ENCODE assay signal across 1 cellular context in genomic region chr17:42422958-42423712, GRCh38.
TF ChIP-seq lines count a peak whose summit lies in the region.

A gene with protein sequence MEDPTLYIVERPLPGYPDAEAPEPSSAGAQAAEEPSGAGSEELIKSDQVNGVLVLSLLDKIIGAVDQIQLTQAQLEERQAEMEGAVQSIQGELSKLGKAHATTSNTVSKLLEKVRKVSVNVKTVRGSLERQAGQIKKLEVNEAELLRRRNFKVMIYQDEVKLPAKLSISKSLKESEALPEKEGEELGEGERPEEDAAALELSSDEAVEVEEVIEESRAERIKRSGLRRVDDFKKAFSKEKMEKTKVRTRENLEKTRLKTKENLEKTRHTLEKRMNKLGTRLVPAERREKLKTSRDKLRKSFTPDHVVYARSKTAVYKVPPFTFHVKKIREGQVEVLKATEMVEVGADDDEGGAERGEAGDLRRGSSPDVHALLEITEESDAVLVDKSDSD (minus strand): TSS chr17:42423256. CDS start chr17:42423097, 159 bp downstream.

TF ChIP-seq in HepG2, 621 proteins besides CTCF, POLR2A, EP300 and RAD21 (continued from another document and continues in another):
- TF ChIP-seq TRAFD1 (CRISPR knock-in tag; IDR thresholded peaks at IDR 0.05; ENCODE audit: borderline replicate concordance), result no peak
- TF ChIP-seq STAT6 (CRISPR knock-in tag; IDR thresholded peaks at IDR 0.05; ENCODE audit: borderline replicate concordance), result peak; percentile 67; the same call in 1 of the 2 replicates
- TF ChIP-seq, protein P1, sequence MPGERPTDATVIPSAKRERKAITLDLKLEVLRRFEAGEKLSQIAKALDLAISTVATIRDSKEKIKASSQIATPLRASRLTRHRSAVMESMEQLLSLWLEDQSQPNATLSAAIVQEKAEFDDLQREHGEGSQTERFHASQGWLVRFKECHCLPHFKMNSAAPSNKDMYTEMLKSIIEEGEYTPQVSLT (CRISPR knock-in tag; IDR thresholded peaks at IDR 0.05; ENCODE audit: borderline replicate concordance, low read depth), result no peak
- no peak for TF ChIP-seq GZF1 (CRISPR knock-in tag; IDR thresholded peaks at IDR 0.05)
- TF ChIP-seq SAP130 (CRISPR knock-in tag; IDR thresholded peaks at IDR 0.05; ENCODE audit: low read depth), result peak; percentile 78
- TF ChIP-seq CREM (IDR thresholded peaks at IDR 0.05), result peak; percentile 26; the same call in 1 of the 2 replicates
- no peak for TF ChIP-seq CREM (CRISPR knock-in tag; IDR thresholded peaks at IDR 0.05)
- no peak for TF ChIP-seq RBM22 (optimal IDR thresholded peaks at IDR 0.05; ENCODE audit: low read length)
- TF ChIP-seq, protein P2, sequence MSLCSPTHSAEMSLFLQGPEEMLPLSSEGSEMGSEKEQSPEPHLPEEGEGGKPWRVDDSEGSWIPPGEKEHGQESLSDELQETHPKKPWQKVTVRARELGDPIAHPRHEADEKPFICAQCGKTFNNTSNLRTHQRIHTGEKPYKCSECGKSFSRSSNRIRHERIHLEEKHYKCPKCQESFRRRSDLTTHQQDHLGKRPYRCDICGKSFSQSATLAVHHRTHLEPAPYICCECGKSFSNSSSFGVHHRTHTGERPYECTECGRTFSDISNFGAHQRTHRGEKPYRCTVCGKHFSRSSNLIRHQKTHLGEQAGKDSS (CRISPR knock-in tag; IDR thresholded peaks at IDR 0.05; ENCODE audit: borderline replicate concordance, low read depth), result no peak; the same call in none of the 2 replicates
- TF ChIP-seq HINFP (CRISPR knock-in tag; IDR thresholded peaks at IDR 0.05; ENCODE audit: low read depth), result no peak
- peak in 1 of 2 experiments; percentile 83; a peak in 2 of 4 replicates for TF ChIP-seq KLF16 (CRISPR knock-in tag; IDR thresholded peaks at IDR 0.05)
- peak; percentile 71 for TF ChIP-seq ZNF331 (CRISPR knock-in tag; IDR thresholded peaks at IDR 0.05)
- no peak; the same call in 1 of the 2 replicates for TF ChIP-seq ZNF441 (CRISPR knock-in tag; IDR thresholded peaks at IDR 0.05; ENCODE audit: borderline replicate concordance)
- 0 out of 2 replicates have a peak, but pooled peaks have one; percentile 23 for TF ChIP-seq HNF4A (CRISPR knock-in tag; IDR thresholded peaks at IDR 0.05)
- TF ChIP-seq IKZF1 (IDR thresholded peaks at IDR 0.05), result no peak
- TF ChIP-seq, protein P3, sequence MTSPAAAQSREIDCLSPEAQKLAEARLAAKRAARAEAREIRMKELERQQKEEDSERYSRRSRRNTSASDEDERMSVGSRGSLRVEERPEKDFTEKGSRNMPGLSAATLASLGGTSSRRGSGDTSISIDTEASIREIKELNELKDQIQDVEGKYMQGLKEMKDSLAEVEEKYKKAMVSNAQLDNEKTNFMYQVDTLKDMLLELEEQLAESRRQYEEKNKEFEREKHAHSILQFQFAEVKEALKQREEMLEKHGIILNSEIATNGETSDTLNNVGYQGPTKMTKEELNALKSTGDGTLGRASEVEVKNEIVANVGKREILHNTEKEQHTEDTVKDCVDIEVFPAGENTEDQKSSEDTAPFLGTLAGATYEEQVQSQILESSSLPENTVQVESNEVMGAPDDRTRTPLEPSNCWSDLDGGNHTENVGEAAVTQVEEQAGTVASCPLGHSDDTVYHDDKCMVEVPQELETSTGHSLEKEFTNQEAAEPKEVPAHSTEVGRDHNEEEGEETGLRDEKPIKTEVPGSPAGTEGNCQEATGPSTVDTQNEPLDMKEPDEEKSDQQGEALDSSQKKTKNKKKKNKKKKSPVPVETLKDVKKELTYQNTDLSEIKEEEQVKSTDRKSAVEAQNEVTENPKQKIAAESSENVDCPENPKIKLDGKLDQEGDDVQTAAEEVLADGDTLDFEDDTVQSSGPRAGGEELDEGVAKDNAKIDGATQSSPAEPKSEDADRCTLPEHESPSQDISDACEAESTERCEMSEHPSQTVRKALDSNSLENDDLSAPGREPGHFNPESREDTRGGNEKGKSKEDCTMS (CRISPR knock-in tag; conservative IDR thresholded peaks at IDR 0.05), result 0 out of 2 replicates have a peak, but pooled peaks have one; percentile 54
- no peak for TF ChIP-seq ZNF747 (CRISPR knock-in tag; IDR thresholded peaks at IDR 0.05; ENCODE audit: borderline replicate concordance)
- TF ChIP-seq CHD4 (IDR thresholded peaks at IDR 0.05; ENCODE audit: borderline replicate concordance, low read length), result no peak
- no peak for TF ChIP-seq PRPF4 (IDR thresholded peaks at IDR 0.05; ENCODE audit: low read depth, low read length, poor library complexity, severe bottlenecking)
- TF ChIP-seq, protein P4, sequence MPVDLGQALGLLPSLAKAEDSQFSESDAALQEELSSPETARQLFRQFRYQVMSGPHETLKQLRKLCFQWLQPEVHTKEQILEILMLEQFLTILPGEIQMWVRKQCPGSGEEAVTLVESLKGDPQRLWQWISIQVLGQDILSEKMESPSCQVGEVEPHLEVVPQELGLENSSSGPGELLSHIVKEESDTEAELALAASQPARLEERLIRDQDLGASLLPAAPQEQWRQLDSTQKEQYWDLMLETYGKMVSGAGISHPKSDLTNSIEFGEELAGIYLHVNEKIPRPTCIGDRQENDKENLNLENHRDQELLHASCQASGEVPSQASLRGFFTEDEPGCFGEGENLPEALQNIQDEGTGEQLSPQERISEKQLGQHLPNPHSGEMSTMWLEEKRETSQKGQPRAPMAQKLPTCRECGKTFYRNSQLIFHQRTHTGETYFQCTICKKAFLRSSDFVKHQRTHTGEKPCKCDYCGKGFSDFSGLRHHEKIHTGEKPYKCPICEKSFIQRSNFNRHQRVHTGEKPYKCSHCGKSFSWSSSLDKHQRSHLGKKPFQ (CRISPR knock-in tag; IDR thresholded peaks at IDR 0.05; ENCODE audit: insufficient replicate concordance), result peak; percentile 86
- TF ChIP-seq MXI1 (IDR thresholded peaks at IDR 0.05; ENCODE audit: borderline replicate concordance, low read depth, low read length), result 0 out of 3 replicates have a peak, but pooled peaks have one; percentile 39
- no peak for TF ChIP-seq SKIL (CRISPR knock-in tag; IDR thresholded peaks at IDR 0.05; ENCODE audit: borderline replicate concordance)
- peak; percentile 98 for TF ChIP-seq ZNF800 (CRISPR knock-in tag; IDR thresholded peaks at IDR 0.05)
- TF ChIP-seq ZBTB21 (CRISPR knock-in tag; IDR thresholded peaks at IDR 0.05), result no peak
- TF ChIP-seq MIXL1 (CRISPR knock-in tag; IDR thresholded peaks at IDR 0.05), result no peak
- TF ChIP-seq, protein P5, sequence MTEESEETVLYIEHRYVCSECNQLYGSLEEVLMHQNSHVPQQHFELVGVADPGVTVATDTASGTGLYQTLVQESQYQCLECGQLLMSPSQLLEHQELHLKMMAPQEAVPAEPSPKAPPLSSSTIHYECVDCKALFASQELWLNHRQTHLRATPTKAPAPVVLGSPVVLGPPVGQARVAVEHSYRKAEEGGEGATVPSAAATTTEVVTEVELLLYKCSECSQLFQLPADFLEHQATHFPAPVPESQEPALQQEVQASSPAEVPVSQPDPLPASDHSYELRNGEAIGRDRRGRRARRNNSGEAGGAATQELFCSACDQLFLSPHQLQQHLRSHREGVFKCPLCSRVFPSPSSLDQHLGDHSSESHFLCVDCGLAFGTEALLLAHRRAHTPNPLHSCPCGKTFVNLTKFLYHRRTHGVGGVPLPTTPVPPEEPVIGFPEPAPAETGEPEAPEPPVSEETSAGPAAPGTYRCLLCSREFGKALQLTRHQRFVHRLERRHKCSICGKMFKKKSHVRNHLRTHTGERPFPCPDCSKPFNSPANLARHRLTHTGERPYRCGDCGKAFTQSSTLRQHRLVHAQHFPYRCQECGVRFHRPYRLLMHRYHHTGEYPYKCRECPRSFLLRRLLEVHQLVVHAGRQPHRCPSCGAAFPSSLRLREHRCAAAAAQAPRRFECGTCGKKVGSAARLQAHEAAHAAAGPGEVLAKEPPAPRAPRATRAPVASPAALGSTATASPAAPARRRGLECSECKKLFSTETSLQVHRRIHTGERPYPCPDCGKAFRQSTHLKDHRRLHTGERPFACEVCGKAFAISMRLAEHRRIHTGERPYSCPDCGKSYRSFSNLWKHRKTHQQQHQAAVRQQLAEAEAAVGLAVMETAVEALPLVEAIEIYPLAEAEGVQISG (CRISPR knock-in tag; IDR thresholded peaks at IDR 0.05), result peak; percentile 58; the same call in 1 of the 2 replicates
- peak; percentile 68 for TF ChIP-seq KDM2A (CRISPR knock-in tag; IDR thresholded peaks at IDR 0.05; ENCODE audit: borderline replicate concordance, low read depth)
- no peak for TF ChIP-seq ZNF781 (CRISPR knock-in tag; IDR thresholded peaks at IDR 0.05; ENCODE audit: borderline replicate concordance, not compliant biosample characterization)
- peak; percentile 75 for TF ChIP-seq ZSCAN31 (CRISPR knock-in tag; IDR thresholded peaks at IDR 0.05; ENCODE audit: low read depth)
- TF ChIP-seq PHF8 (CRISPR knock-in tag; IDR thresholded peaks at IDR 0.05), result peak; percentile 84
- peak; percentile 93; the same call in 1 of the 2 replicates for TF ChIP-seq MED13 (CRISPR knock-in tag; IDR thresholded peaks at IDR 0.05)
- TF ChIP-seq, protein P6, sequence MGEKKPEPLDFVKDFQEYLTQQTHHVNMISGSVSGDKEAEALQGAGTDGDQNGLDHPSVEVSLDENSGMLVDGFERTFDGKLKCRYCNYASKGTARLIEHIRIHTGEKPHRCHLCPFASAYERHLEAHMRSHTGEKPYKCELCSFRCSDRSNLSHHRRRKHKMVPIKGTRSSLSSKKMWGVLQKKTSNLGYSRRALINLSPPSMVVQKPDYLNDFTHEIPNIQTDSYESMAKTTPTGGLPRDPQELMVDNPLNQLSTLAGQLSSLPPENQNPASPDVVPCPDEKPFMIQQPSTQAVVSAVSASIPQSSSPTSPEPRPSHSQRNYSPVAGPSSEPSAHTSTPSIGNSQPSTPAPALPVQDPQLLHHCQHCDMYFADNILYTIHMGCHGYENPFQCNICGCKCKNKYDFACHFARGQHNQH (CRISPR knock-in tag; IDR thresholded peaks at IDR 0.05), result peak; percentile 79; the same call in 1 of the 2 replicates
